9 cellular contexts compared by ENCODE assay signal in the genomic region with DNA sequence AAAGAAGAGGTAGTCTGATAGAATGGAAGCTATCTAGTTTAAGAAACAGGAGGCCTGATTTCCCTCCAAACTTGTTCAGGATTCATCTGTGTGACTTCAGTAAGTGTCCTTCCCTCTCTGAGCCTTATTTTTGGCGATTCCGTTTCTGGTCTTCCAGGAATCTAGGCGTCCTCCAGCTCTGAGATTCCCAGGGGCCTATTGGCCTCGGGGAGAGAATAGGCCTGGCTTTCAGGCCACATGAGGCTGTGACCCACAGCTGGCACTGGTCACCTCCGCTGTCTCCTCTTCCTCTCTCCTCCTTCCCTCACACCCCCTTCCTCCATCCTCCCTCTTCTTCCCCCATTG.
DNase-seq lines count a peak whose midpoint lies in the region; ATAC-seq and TF ChIP-seq lines count a peak whose summit lies in the region.
"Had no signal": no experiment of that assay in that cellular context is flagged by ENCODE, and none has a peak within 500 bp of the region (broad histone marks: within the 10 kb centered on the region; RNA-seq: fewer than 3 reads in every experiment).

No MANE protein-coding gene starts in this region.

- H3K9me3 ChIP-seq in Loucy (ENCODE audit: insufficient read depth, low read depth, low read length) (peaks cover 10% of the 10 kb centered on the region; the same call in 1 of the 2 replicates), lower lobe of right lung (peaks cover 13% of the 10 kb centered on the region), stomach smooth muscle (ENCODE audit: control insufficient read depth in 2 of 2, low read length in 2 of 2) (peaks cover 4 to 7% of the 10 kb centered on the region in 2 donors)

- no peak for DNase-seq in cardiac fibroblast (ENCODE audit: low read depth in 2 of 2)
- DNase-seq in lower lobe of right lung: no peak
- DNase-seq in glomerular visceral epithelial cell (ENCODE audit: extremely low spot score): no peak
- DNase-seq in omental fat pad (ENCODE audit: low spot score): no peak
- DNase-seq: activated CD4-positive, alpha-beta T cell treated with anti-CD3 and anti-CD28 coated beads, Interleukin-2, amount 50 U/mL, for 4 hours had no signal

- no peaks in the 10 kb centered on the region for H4K20me1 ChIP-seq in Loucy (ENCODE audit: insufficient read depth, low read length, poor library complexity, severe bottlenecking)

- H3F3A ChIP-seq in Loucy (ENCODE audit: low read depth): no peaks in the 10 kb centered on the region

- peak overlapping the region; percentile 54 for H3K4me2 ChIP-seq in Loucy (ENCODE audit: low read depth, low read length, poor library complexity, severe bottlenecking)

- no peak overlapping the region for H3K9ac ChIP-seq in Loucy (ENCODE audit: low read depth, low read length, poor library complexity, severe bottlenecking)
- H3K9ac ChIP-seq in stomach smooth muscle (ENCODE audit: low read length in 2 of 2): peak overlapping the region; percentile 10 to 58

- H3K9me2 ChIP-seq in Loucy (replicated peaks; ENCODE audit: low read depth, low read length): no peaks in the 10 kb centered on the region

- H3K4me3 ChIP-seq in Loucy (ENCODE audit: low read length, poor library complexity, severe bottlenecking) (peak overlapping the region; percentile 59), cardiac fibroblast (replicated peaks in 1 of 2; ENCODE audit: low read depth in 2 of 2, low read length in 2 of 2) (peak overlapping the region; percentile 41 to 45), lower lobe of right lung (peak overlapping the region; percentile 55), stomach smooth muscle (ENCODE audit: low read length in 2 of 2) (peak overlapping the region; percentile 55 to 75)

- TF ChIP-seq CTCF in Loucy (conservative IDR thresholded peaks at IDR 0.05; ENCODE audit: low read length) (no peak), cardiac fibroblast (IDR thresholded peaks at IDR 0.05; ENCODE audit: low read depth, low read length) (no peak), lower lobe of right lung (IDR thresholded peaks at IDR 0.05) (no peak), omental fat pad (IDR thresholded peaks at IDR 0.05) (no peak)

- ATAC-seq in lower lobe of right lung (no peak), GM21737 (IDR thresholded peaks at IDR 0.05; ENCODE audit: unreplicated experiment) (no peak), omental fat pad (ENCODE audit: low FRiP score) (no peak), HG02571 (IDR thresholded peaks at IDR 0.05; ENCODE audit: unreplicated experiment) (no peak)

- H3K4me1 ChIP-seq in Loucy (ENCODE audit: insufficient read depth, low read length, poor library complexity, severe bottlenecking) (no peaks in the 10 kb centered on the region), lower lobe of right lung (peaks cover 22% of the 10 kb centered on the region), stomach smooth muscle (ENCODE audit: control insufficient read depth, insufficient read depth, low read length) (peaks cover 8% of the 10 kb centered on the region)

- H3K36me3 ChIP-seq in Loucy (ENCODE audit: insufficient read depth, low read length) (no peaks in the 10 kb centered on the region), lower lobe of right lung (no peaks in the 10 kb centered on the region), stomach smooth muscle (ENCODE audit: control insufficient read depth in 2 of 2, insufficient read depth in 2 of 2, low read length in 2 of 2) (no peaks in the 10 kb centered on the region)

- H2AFZ ChIP-seq in Loucy (ENCODE audit: low read length): peak overlapping the region; percentile 71

- no peak overlapping the region for H3K27ac ChIP-seq in lower lobe of right lung
- no peak overlapping the region for H3K27ac ChIP-seq in stomach smooth muscle (ENCODE audit: low read length)

- H3K27me3 ChIP-seq in Loucy (ENCODE audit: insufficient read depth, low read length, poor library complexity, severe bottlenecking) (no peaks in the 10 kb centered on the region), lower lobe of right lung (ENCODE audit: low read depth) (peaks cover 10% of the 10 kb centered on the region), stomach smooth muscle (ENCODE audit: control insufficient read depth in 1 of 2, insufficient read depth in 2 of 2, low read length in 2 of 2) (peaks cover 2 to 9% of the 10 kb centered on the region in 2 donors)

- intact Hi-C loops in lower lobe of right lung (cut with DNase I): loop anchor here (10.0 kb wide), 1 partner anchor 182 kb away; no protein-coding TSS in a partner anchor

- no peaks in the 10 kb centered on the region for H3K79me2 ChIP-seq in Loucy (ENCODE audit: insufficient read depth, low read length)
